In genomic region chr17:37676115-37676925, GRCh38 we compare ENCODE assay signal across 18 cellular contexts. TPM values are rescaled to one million over a fixed set of nuclear protein-coding genes. Genes with fewer than 3 reads are reported as not detected.
DNase-seq lines count a peak whose midpoint lies in the region; ATAC-seq, FAIRE-seq and TF ChIP-seq lines count a peak whose summit lies in the region.
"Had no signal": no experiment of that assay in that cellular context is flagged by ENCODE, and none has a peak within 500 bp of the region (broad histone marks: within the 10 kb centered on the region; RNA-seq: fewer than 3 reads in every experiment).

No MANE protein-coding gene starts in this region.

- CTCF ChIA-PET in MCF 10A (lab: Yijun Ruan, JAX) (no interaction called here), mammary epithelial cell (lab: Charles Lee; ENCODE audit: low non-redundant PET) (no interaction called here)

- no peaks in the 10 kb centered on the region for H4K20me1 ChIP-seq in mammary epithelial cell (ENCODE audit: insufficient read depth, low read length)

- H3K4me1 Mint-ChIP-seq in MCF 10A (ENCODE audit: insufficient read depth, unreplicated experiment), result peaks cover 13% of the 10 kb centered on the region
- H3K4me1 Mint-ChIP-seq in natural killer cell treated with Interleukin-12 subunit alpha and Interleukin-12 subunit beta and Interleukin-15 and Interleukin-18, amount 100 ng/mL, for 72 hours (ENCODE audit: low read depth in 2 of 2), result no peaks in the 10 kb centered on the region

- in situ Hi-C loops in mammary epithelial cell (cut with MboI; ENCODE audit: low sequenced_read_pairs in 2 of 2), result no loop called here

- intact Hi-C loops in MCF 10A (cut with micrococcal nuclease) (no loop called here), mammary epithelial cell (cut with micrococcal nuclease) (no loop called here)

- H3K27me3 Mint-ChIP-seq in MCF 10A (ENCODE audit: insufficient read depth, unreplicated experiment), result peaks cover 14% of the 10 kb centered on the region
- peaks cover 19 to 24% of the 10 kb centered on the region in 2 donors for H3K27me3 Mint-ChIP-seq in natural killer cell treated with Interleukin-12 subunit alpha and Interleukin-12 subunit beta and Interleukin-15 and Interleukin-18, amount 100 ng/mL, for 72 hours

- POLR2A ChIA-PET in MCF 10A (lab: Yijun Ruan, JAX), result no interaction called here

- no peaks in the 10 kb centered on the region for H3K79me2 ChIP-seq in mammary epithelial cell (ENCODE audit: insufficient read depth, low read length)

- no peak overlapping the region for H3K27ac Mint-ChIP-seq in MCF 10A (ENCODE audit: low read depth, unreplicated experiment)
- no peak overlapping the region for H3K27ac Mint-ChIP-seq in natural killer cell treated with Interleukin-12 subunit alpha and Interleukin-12 subunit beta and Interleukin-15 and Interleukin-18, amount 100 ng/mL, for 72 hours

- FAIRE-seq in RCC 7860 (lab: Jason Lieb, UNC) (no peak), GM19239 (lab: Jason Lieb, UNC) (no peak)
- FAIRE-seq: colon had no signal

- no peak overlapping the region for H3K4me2 ChIP-seq in mammary epithelial cell (ENCODE audit: insufficient read depth, low read depth, low read length)

- DNase-seq in MCF 10A (ENCODE audit: unreplicated experiment), result peak; percentile 21
- no peak for DNase-seq in mammary epithelial cell
- peak; percentile 64 for DNase-seq in RCC 7860 (ENCODE audit: low spot score)
- DNase-seq in kidney glomerular epithelial cell (lab: John Stamatoyannopoulos, UW), result peak; percentile 87
- DNase-seq in activated CD4-positive, alpha-beta T cell treated with anti-CD3 and anti-CD28 coated beads for 1 hour, result no peak
- DNase-seq in natural killer cell treated with Interleukin-12 subunit alpha and Interleukin-12 subunit beta and Interleukin-15 and Interleukin-18, amount 100 ng/mL, for 72 hours (ENCODE audit: low spot score), result no peak
- no peak for DNase-seq in GM19239 (ENCODE audit: insufficient read length, low spot score)
- DNase-seq: activated CD4-positive, alpha-beta T cell treated with anti-CD3 and anti-CD28 coated beads, Interleukin-2, amount 50 U/mL, for 4 hours; amniotic stem cell; DMS153; NCI-H1105; NCI-H524 treated with DMSO at 0.1 percent for 48 hours; ovary; Right ventricle myocardium superior; T1000 had no signal

- WGBS in mammary epithelial cell (ENCODE audit: low coverage, missing lambda C conversion rate), result 66% methylated on average over 6 of the region's 7 CpGs

- H3K36me3 ChIP-seq in mammary epithelial cell (ENCODE audit: insufficient read depth, low read length), result no peaks in the 10 kb centered on the region
- H3K36me3 ChIP-seq: esophagus muscularis mucosa, ovary had no signal

- no peaks in the 10 kb centered on the region for H3K36me3 Mint-ChIP-seq in MCF 10A (ENCODE audit: insufficient read depth, unreplicated experiment)
- no peaks in the 10 kb centered on the region for H3K36me3 Mint-ChIP-seq in natural killer cell treated with Interleukin-12 subunit alpha and Interleukin-12 subunit beta and Interleukin-15 and Interleukin-18, amount 100 ng/mL, for 72 hours

- peaks cover 7% of the 10 kb centered on the region for H3K9me3 Mint-ChIP-seq in MCF 10A (ENCODE audit: unreplicated experiment)
- H3K9me3 Mint-ChIP-seq in natural killer cell treated with Interleukin-12 subunit alpha and Interleukin-12 subunit beta and Interleukin-15 and Interleukin-18, amount 100 ng/mL, for 72 hours, result no peaks in the 10 kb centered on the region

- no peaks in the 10 kb centered on the region for H3K9me3 ChIP-seq in mammary epithelial cell (replicated peaks; ENCODE audit: insufficient read depth, low read length)
- H3K9me3 ChIP-seq: esophagus muscularis mucosa, ovary had no signal

- dilution Hi-C loops in mammary epithelial cell (cut with HindIII; ENCODE audit: low sequenced_read_pairs), result no loop called here

- BruUV-seq in MCF 10A (replicated peaks; lab: Mats Ljungman, UMichigan) (no TSS peak), mammary epithelial cell (replicated peaks; lab: Mats Ljungman, UMichigan) (no TSS peak)

- H3K9ac ChIP-seq in mammary epithelial cell (ENCODE audit: insufficient read depth, low read length), result no peak overlapping the region

- no peak for ATAC-seq in natural killer cell treated with Interleukin-12 subunit alpha and Interleukin-12 subunit beta and Interleukin-15 and Interleukin-18, amount 100 ng/mL, for 72 hours
- no peak for ATAC-seq in HG02610 (IDR thresholded peaks at IDR 0.05; ENCODE audit: unreplicated experiment)

- TF ChIP-seq CTCF in MCF 10A (IDR thresholded peaks at IDR 0.05; ENCODE audit: unreplicated experiment), result no peak
- TF ChIP-seq CTCF in mammary epithelial cell (conservative IDR thresholded peaks at IDR 0.05 in 1 of 2, IDR thresholded peaks at IDR 0.05 in 1 of 2; ENCODE audit: extremely low read depth in 1 of 2, insufficient read depth in 1 of 2, low read depth in 1 of 2, low read length in 2 of 2), result no peak

- H3K27me3 ChIP-seq in mammary epithelial cell (ENCODE audit: insufficient read depth, low read length), result peaks cover 8% of the 10 kb centered on the region
- H3K27me3 ChIP-seq: ovary had no signal

- H3K4me3 ChIP-seq in mammary epithelial cell (replicated peaks in 1 of 3; ENCODE audit: insufficient read depth in 1 of 3, low read depth in 2 of 3, low read length in 3 of 3), result no peak overlapping the region
- H3K4me3 ChIP-seq: esophagus muscularis mucosa, ovary had no signal

- no peak overlapping the region for H3K27ac ChIP-seq in mammary epithelial cell (ENCODE audit: insufficient read depth, low read depth, low read length)
- H3K27ac ChIP-seq: esophagus muscularis mucosa, ovary had no signal

- peaks cover 16% of the 10 kb centered on the region for H3K4me1 ChIP-seq in mammary epithelial cell (ENCODE audit: insufficient read depth, low read length)

- H3K4me3 Mint-ChIP-seq in MCF 10A (ENCODE audit: unreplicated experiment), result no peak overlapping the region
- no peak overlapping the region for H3K4me3 Mint-ChIP-seq in natural killer cell treated with Interleukin-12 subunit alpha and Interleukin-12 subunit beta and Interleukin-15 and Interleukin-18, amount 100 ng/mL, for 72 hours

- H2AFZ ChIP-seq in mammary epithelial cell (ENCODE audit: low read depth, low read length), result no peak overlapping the region

RNA-seq across cellular contexts. Expression of gene DDX52, which starts 33.1 kb away (rescaled TPM):
- 37.8 and 42.5 TPM in 2 replicates for total RNA-seq in MCF 10A (2022)
- total RNA-seq in mammary epithelial cell, result 10 to 100 TPM; 22.2 to 31.2 TPM
- 13.5 TPM for polyA plus RNA-seq in mammary epithelial cell
- polyA minus RNA-seq in mammary epithelial cell, result 10.4 TPM
- 10 to 100 TPM; 35.0 to 52.9 TPM for total RNA-seq in natural killer cell treated with Interleukin-12 subunit alpha and Interleukin-12 subunit beta and Interleukin-15 and Interleukin-18, amount 100 ng/mL, for 72 hours

Comparison
In these comparisons a context has a peak if more than half of its experiments do, and no peak if none do; other contexts are left out.
1. DNase-seq: peak in MCF 10A (single experiment), RCC 7860 (single experiment) and kidney glomerular epithelial cell (single experiment); none in mammary epithelial cell (single experiment), activated CD4-positive, alpha-beta T cell treated with anti-CD3 and anti-CD28 coated beads for 1 hour (single experiment), natural killer cell treated with Interleukin-12 subunit alpha and Interleukin-12 subunit beta and Interleukin-15 and Interleukin-18, amount 100 ng/mL, for 72 hours (single experiment) and GM19239 (single experiment).